1 cellular context compared by ENCODE assay signal in genomic region chr6:26043389-26044139, GRCh38.
A peak's percentile ranks its signal among the peaks of the same experiment; 100 is the strongest.
TF ChIP-seq lines count a peak whose summit lies in the region.

No MANE protein-coding gene starts in this region.

TF ChIP-seq in HepG2, 621 proteins besides CTCF, POLR2A, EP300 and RAD21 (continued from another document and continues in another):
- TF ChIP-seq CREB3 (CRISPR knock-in tag; IDR thresholded peaks at IDR 0.05) (no peak), ZNF407 (CRISPR knock-in tag; IDR thresholded peaks at IDR 0.05; ENCODE audit: not compliant biosample characterization) (no peak), RNF2 (conservative IDR thresholded peaks at IDR 0.05; ENCODE audit: low read depth) (no peak), ATF3 (CRISPR knock-in tag; IDR thresholded peaks at IDR 0.05) (0 out of 2 replicates have a peak, but pooled peaks have one; percentile 15), ZNF816 (CRISPR knock-in tag; IDR thresholded peaks at IDR 0.05; ENCODE audit: borderline replicate concordance) (no peak; the same call in 1 of the 2 replicates), RFX1 (IDR thresholded peaks at IDR 0.05) (no peak), ZNF503 (CRISPR knock-in tag; IDR thresholded peaks at IDR 0.05) (peak; percentile 60; the same call in 1 of the 2 replicates), ZKSCAN8 (CRISPR knock-in tag; IDR thresholded peaks at IDR 0.05; ENCODE audit: borderline replicate concordance) (0 out of 2 replicates have a peak, but pooled peaks have one; percentile 13), TCF12 (IDR thresholded peaks at IDR 0.05) (no peak), TCF12 (CRISPR knock-in tag; IDR thresholded peaks at IDR 0.05) (no peak), SP2 (CRISPR knock-in tag; IDR thresholded peaks at IDR 0.05) (peak; percentile 32; the same call in 1 of the 2 replicates), ZNF558 (CRISPR knock-in tag; IDR thresholded peaks at IDR 0.05; ENCODE audit: borderline replicate concordance) (no peak), KLF16 (CRISPR knock-in tag; IDR thresholded peaks at IDR 0.05) (0 out of 4 replicates have a peak, but pooled peaks of 1 of the 2 experiments have one; percentile 51), CSRNP2 (CRISPR knock-in tag; conservative IDR thresholded peaks at IDR 0.05; ENCODE audit: low read depth) (no peak), ZNF577 (CRISPR knock-in tag; IDR thresholded peaks at IDR 0.05; ENCODE audit: borderline replicate concordance, low read depth) (no peak), ZSCAN20 (CRISPR knock-in tag; IDR thresholded peaks at IDR 0.05; ENCODE audit: borderline replicate concordance) (no peak), CBX2 (IDR thresholded peaks at IDR 0.05; ENCODE audit: low read depth, low read length) (no peak), CBX2 (CRISPR knock-in tag; IDR thresholded peaks at IDR 0.05; ENCODE audit: low read depth) (no peak), GABPA (IDR thresholded peaks at IDR 0.05; ENCODE audit: low read depth, low read length) (no peak), GABPA (CRISPR knock-in tag; IDR thresholded peaks at IDR 0.05; ENCODE audit: low read depth) (peak; percentile 47; the same call in 1 of the 2 replicates), PBX3 (CRISPR knock-in tag; IDR thresholded peaks at IDR 0.05; ENCODE audit: borderline replicate concordance) (no peak; the same call in 1 of the 2 replicates), IKZF5 (CRISPR knock-in tag; IDR thresholded peaks at IDR 0.05) (no peak), NONO (IDR thresholded peaks at IDR 0.05) (no peak), NONO (CRISPR knock-in tag; conservative IDR thresholded peaks at IDR 0.05) (peak; percentile 23; the same call in 1 of the 2 replicates), FIP1L1 (IDR thresholded peaks at IDR 0.05; ENCODE audit: borderline replicate concordance, insufficient read depth, low read depth, low read length) (0 out of 2 replicates have a peak, but pooled peaks have one; percentile 82), ZFP91 (CRISPR knock-in tag; IDR thresholded peaks at IDR 0.05; ENCODE audit: borderline replicate concordance) (no peak; the same call in 1 of the 2 replicates), HMGXB3 (CRISPR knock-in tag; IDR thresholded peaks at IDR 0.05; ENCODE audit: borderline replicate concordance) (peak; percentile 97)
